In the genomic region with DNA sequence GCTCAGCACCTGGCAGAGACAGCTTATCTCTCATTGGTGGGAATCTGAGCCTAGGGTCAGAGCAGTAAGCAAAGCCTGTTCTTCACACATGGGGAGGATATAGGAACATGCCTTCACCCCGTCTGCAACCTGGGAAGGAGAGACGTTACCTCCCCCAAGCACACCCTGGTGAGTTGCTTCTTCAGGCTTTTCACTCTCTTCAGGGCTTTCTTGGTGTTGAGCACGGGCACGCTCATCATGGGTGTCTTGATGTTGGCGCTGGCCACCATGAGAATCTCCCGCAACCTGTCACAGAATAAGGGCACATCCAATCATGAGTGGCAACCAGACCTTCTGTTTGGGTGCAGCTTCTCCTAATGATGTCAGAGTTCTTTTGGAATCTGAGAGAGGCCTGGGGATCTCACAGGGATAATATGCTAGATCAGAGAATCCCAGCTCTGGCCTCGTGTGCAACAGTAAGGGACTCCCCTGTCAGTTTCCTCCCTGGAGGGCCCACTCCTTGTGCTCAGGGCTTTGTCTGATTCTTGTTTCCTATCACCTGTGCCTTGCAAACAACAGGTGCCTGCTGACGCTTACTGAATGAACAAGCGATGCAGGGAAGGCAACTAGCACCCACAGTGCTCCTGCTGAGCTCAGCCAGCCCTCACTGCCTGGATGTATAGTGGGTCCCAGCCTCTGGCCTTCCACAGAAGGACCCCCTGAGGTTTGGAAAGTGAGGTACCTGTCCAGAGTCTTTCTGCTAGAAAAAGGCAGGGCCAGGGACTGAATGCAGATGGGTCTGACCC, we compare ENCODE assay signal across 11 cellular contexts.
A peak's percentile ranks its signal among the peaks of the same experiment; 100 is the strongest.
DNase-seq lines count a peak whose midpoint lies in the region; ATAC-seq and TF ChIP-seq lines count a peak whose summit lies in the region.
"Had no signal": no experiment of that assay in that cellular context is flagged by ENCODE, and none has a peak within 500 bp of the region (broad histone marks: within the 10 kb centered on the region; RNA-seq: fewer than 3 reads in every experiment).

No MANE protein-coding gene starts in this region.

- H3K36me3 ChIP-seq in upper lobe of left lung: peaks cover 0 to 57% (median 33%) of the 10 kb centered on the region in 4 donors

- no peak overlapping the region for H3K4me3 ChIP-seq in upper lobe of left lung
- H3K4me3 ChIP-seq: GM23248 had no signal

- intact Hi-C loops in cardiac septum (cut with DNase I) (loop anchor here (5.0 kb wide), 1 partner anchor 127 kb away; no protein-coding TSS in a partner anchor), Right ventricle myocardium inferior (cut with DNase I) (loop anchor here (5.0 kb wide), 1 partner anchor 33 kb away; no protein-coding TSS in a partner anchor)

- peak overlapping the region in 3 of 4 donors; percentile 90 to 96 (median 96) for H3K27ac ChIP-seq in upper lobe of left lung
- no peak overlapping the region for H3K27ac ChIP-seq in substantia nigra (ENCODE audit: low read depth, low read length, poor library complexity, severe bottlenecking)

- DNase-seq in cardiac septum (ENCODE audit: low spot score) (peak; percentile 60), Right ventricle myocardium inferior (ENCODE audit: missing footprints) (no peak), memory B cell (ENCODE audit: low spot score in 2 of 2) (no peak), upper lobe of left lung (no peak), substantia nigra (lab: John Stamatoyannopoulos, UW) (no peak), NCI-H2171 treated with DMSO at 0.1 percent for 48 hours (lab: John Stamatoyannopoulos, UW) (no peak), CD1c-positive myeloid dendritic cell (ENCODE audit: extremely low spot score) (no peak)
- peak; percentile 4 for DNase-seq in activated T-cell treated with anti-CD3 and anti-CD28 coated beads, Interleukin-2, amount 50 U/mL, for 4 hours
- DNase-seq: GM23248, NCI-H2171, SHP77 had no signal

- H3K36me3 Mint-ChIP-seq in activated T-cell treated with anti-CD3 and anti-CD28 coated beads, Interleukin-2, amount 50 U/mL, for 4 hours (ENCODE audit: insufficient read depth): peaks cover 51% of the 10 kb centered on the region
- H3K36me3 Mint-ChIP-seq in memory B cell: peaks cover 16% of the 10 kb centered on the region

- H3K27ac Mint-ChIP-seq in memory B cell: peak overlapping the region; percentile 99

- ATAC-seq in Right ventricle myocardium inferior (no peak), memory B cell (ENCODE audit: low read depth) (no peak), upper lobe of left lung (ENCODE audit: low FRiP score in 2 of 2) (no peak)
- no peak for ATAC-seq in activated T-cell treated with anti-CD3 and anti-CD28 coated beads, Interleukin-2, amount 50 U/mL, for 4 hours

- WGBS in upper lobe of left lung, 2 donors: 97 to 100% methylated on average over 5 to 9 of the region's 9 CpGs

- no peaks in the 10 kb centered on the region for H3K9me3 Mint-ChIP-seq in activated T-cell treated with anti-CD3 and anti-CD28 coated beads, Interleukin-2, amount 50 U/mL, for 4 hours
- H3K9me3 Mint-ChIP-seq in memory B cell: no peaks in the 10 kb centered on the region

- TF ChIP-seq EP300 in upper lobe of left lung (IDR thresholded peaks at IDR 0.05): no peak

- no peaks in the 10 kb centered on the region for H3K27me3 Mint-ChIP-seq in activated T-cell treated with anti-CD3 and anti-CD28 coated beads, Interleukin-2, amount 50 U/mL, for 4 hours (ENCODE audit: low read depth)
- H3K27me3 Mint-ChIP-seq in memory B cell: no peaks in the 10 kb centered on the region

- H3K9me3 ChIP-seq in upper lobe of left lung: no peaks in the 10 kb centered on the region

- H3K4me3 Mint-ChIP-seq in activated T-cell treated with anti-CD3 and anti-CD28 coated beads, Interleukin-2, amount 50 U/mL, for 4 hours: no peak overlapping the region
- H3K4me3 Mint-ChIP-seq in memory B cell: no peak overlapping the region

- H3K4me1 Mint-ChIP-seq in activated T-cell treated with anti-CD3 and anti-CD28 coated beads, Interleukin-2, amount 50 U/mL, for 4 hours (ENCODE audit: low read depth): peaks cover 81% of the 10 kb centered on the region
- peaks cover 49% of the 10 kb centered on the region for H3K4me1 Mint-ChIP-seq in memory B cell

- no peak for TF ChIP-seq POLR2A in upper lobe of left lung (IDR thresholded peaks at IDR 0.05)

- no peaks in the 10 kb centered on the region for H3K27me3 ChIP-seq in upper lobe of left lung

- H3K4me1 ChIP-seq in upper lobe of left lung: peaks cover 39 to 52% (median 47%) of the 10 kb centered on the region in 4 donors

- no peak for TF ChIP-seq CTCF in upper lobe of left lung (IDR thresholded peaks at IDR 0.05)

Comparison
In these comparisons a context has a peak if more than half of its experiments do, and no peak if none do; other contexts are left out.
1. DNase-seq: peak in cardiac septum (single experiment) and activated T-cell treated with anti-CD3 and anti-CD28 coated beads, Interleukin-2, amount 50 U/mL, for 4 hours (single experiment); none in Right ventricle myocardium inferior (single experiment), memory B cell (0 of 2), upper lobe of left lung (0 of 2), substantia nigra (0 of 49), NCI-H2171 treated with DMSO at 0.1 percent for 48 hours (single experiment) and CD1c-positive myeloid dendritic cell (single experiment).